ENCODE assay signal across 1 cellular context in the genomic region with DNA sequence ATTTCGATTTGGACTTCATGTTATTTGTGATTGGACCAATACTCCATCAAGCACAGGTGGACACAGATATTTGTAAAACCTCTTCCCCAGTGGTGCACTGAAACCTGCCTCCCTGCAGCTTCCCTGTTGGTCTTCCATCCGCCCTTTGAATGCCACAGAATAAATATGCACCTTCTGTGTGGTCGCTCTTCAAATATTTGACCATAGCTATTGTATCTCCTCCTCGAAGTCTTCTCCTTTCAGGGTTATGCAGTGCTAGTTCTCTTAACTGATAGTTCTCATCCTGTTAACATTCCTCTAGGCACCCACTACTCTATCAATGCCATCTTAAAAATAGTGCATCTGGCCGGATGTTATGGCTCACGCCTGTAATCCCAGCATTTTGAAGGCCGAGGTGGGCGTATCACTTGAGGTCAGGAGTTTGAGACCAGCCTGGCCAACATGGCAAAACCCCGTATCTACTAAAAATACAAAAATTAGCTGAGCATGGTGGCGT.
TF ChIP-seq lines count a peak whose summit lies in the region.

No MANE protein-coding gene starts in this region.

TF ChIP-seq in HepG2, 621 proteins besides CTCF, POLR2A, EP300 and RAD21 (continued from another document and continues in another):
- TF ChIP-seq, protein P1, sequence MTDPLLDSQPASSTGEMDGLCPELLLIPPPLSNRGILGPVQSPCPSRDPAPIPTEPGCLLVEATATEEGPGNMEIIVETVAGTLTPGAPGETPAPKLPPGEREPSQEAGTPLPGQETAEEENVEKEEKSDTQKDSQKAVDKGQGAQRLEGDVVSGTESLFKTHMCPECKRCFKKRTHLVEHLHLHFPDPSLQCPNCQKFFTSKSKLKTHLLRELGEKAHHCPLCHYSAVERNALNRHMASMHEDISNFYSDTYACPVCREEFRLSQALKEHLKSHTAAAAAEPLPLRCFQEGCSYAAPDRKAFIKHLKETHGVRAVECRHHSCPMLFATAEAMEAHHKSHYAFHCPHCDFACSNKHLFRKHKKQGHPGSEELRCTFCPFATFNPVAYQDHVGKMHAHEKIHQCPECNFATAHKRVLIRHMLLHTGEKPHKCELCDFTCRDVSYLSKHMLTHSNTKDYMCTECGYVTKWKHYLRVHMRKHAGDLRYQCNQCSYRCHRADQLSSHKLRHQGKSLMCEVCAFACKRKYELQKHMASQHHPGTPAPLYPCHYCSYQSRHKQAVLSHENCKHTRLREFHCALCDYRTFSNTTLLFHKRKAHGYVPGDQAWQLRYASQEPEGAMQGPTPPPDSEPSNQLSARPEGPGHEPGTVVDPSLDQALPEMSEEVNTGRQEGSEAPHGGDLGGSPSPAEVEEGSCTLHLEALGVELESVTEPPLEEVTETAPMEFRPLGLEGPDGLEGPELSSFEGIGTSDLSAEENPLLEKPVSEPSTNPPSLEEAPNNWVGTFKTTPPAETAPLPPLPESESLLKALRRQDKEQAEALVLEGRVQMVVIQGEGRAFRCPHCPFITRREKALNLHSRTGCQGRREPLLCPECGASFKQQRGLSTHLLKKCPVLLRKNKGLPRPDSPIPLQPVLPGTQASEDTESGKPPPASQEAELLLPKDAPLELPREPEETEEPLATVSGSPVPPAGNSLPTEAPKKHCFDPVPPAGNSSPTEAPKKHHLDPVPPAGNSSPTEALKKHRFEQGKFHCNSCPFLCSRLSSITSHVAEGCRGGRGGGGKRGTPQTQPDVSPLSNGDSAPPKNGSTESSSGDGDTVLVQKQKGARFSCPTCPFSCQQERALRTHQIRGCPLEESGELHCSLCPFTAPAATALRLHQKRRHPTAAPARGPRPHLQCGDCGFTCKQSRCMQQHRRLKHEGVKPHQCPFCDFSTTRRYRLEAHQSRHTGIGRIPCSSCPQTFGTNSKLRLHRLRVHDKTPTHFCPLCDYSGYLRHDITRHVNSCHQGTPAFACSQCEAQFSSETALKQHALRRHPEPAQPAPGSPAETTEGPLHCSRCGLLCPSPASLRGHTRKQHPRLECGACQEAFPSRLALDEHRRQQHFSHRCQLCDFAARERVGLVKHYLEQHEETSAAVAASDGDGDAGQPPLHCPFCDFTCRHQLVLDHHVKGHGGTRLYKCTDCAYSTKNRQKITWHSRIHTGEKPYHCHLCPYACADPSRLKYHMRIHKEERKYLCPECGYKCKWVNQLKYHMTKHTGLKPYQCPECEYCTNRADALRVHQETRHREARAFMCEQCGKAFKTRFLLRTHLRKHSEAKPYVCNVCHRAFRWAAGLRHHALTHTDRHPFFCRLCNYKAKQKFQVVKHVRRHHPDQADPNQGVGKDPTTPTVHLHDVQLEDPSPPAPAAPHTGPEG (CRISPR knock-in tag; IDR thresholded peaks at IDR 0.05), result no peak
- peak; percentile 67; the same call in 1 of the 2 replicates for TF ChIP-seq SALL2 (CRISPR knock-in tag; IDR thresholded peaks at IDR 0.05)
- peak; percentile 66; the same call in 1 of the 2 replicates for TF ChIP-seq ZBTB38 (CRISPR knock-in tag; IDR thresholded peaks at IDR 0.05)
- peak; percentile 47; the same call in 1 of the 2 replicates for TF ChIP-seq DMAP1 (CRISPR knock-in tag; IDR thresholded peaks at IDR 0.05)
- no peak for TF ChIP-seq ZNF24 (IDR thresholded peaks at IDR 0.05)
- no peak for TF ChIP-seq ATF5 (CRISPR knock-in tag; IDR thresholded peaks at IDR 0.05; ENCODE audit: low read depth)
- TF ChIP-seq, protein P2, sequence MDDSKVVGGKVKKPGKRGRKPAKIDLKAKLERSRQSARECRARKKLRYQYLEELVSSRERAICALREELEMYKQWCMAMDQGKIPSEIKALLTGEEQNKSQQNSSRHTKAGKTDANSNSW (CRISPR knock-in tag; IDR thresholded peaks at IDR 0.05; ENCODE audit: borderline replicate concordance), result no peak
- TF ChIP-seq IRF2 (CRISPR knock-in tag; IDR thresholded peaks at IDR 0.05), result peak; percentile 93
- TF ChIP-seq ZNF737 (CRISPR knock-in tag; IDR thresholded peaks at IDR 0.05; ENCODE audit: borderline replicate concordance), result no peak
- TF ChIP-seq ZNF891 (CRISPR knock-in tag; IDR thresholded peaks at IDR 0.05), result no peak
- no peak for TF ChIP-seq ZNF589 (CRISPR knock-in tag; conservative IDR thresholded peaks at IDR 0.05)
- TF ChIP-seq CEBPB (IDR thresholded peaks at IDR 0.05; ENCODE audit: borderline replicate concordance, low read depth, low read length), result no peak
- 0 out of 2 replicates have a peak, but pooled peaks have one; percentile 74 for TF ChIP-seq ZNF782 (CRISPR knock-in tag; IDR thresholded peaks at IDR 0.05; ENCODE audit: borderline replicate concordance)
- peak; percentile 97; the same call in 1 of the 2 replicates for TF ChIP-seq MBD4 (IDR thresholded peaks at IDR 0.05; ENCODE audit: borderline replicate concordance, low read length)
- TF ChIP-seq KAT2B (IDR thresholded peaks at IDR 0.05; ENCODE audit: borderline replicate concordance, low read depth, low read length), result no peak
- TF ChIP-seq, protein P3, sequence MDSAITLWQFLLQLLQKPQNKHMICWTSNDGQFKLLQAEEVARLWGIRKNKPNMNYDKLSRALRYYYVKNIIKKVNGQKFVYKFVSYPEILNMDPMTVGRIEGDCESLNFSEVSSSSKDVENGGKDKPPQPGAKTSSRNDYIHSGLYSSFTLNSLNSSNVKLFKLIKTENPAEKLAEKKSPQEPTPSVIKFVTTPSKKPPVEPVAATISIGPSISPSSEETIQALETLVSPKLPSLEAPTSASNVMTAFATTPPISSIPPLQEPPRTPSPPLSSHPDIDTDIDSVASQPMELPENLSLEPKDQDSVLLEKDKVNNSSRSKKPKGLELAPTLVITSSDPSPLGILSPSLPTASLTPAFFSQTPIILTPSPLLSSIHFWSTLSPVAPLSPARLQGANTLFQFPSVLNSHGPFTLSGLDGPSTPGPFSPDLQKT (CRISPR knock-in tag; IDR thresholded peaks at IDR 0.05; ENCODE audit: borderline replicate concordance), result no peak
- TF ChIP-seq MNT (IDR thresholded peaks at IDR 0.05), result no peak
- peak; percentile 76; the same call in 1 of the 2 replicates for TF ChIP-seq MXD4 (CRISPR knock-in tag; IDR thresholded peaks at IDR 0.05)
- peak; percentile 68 for TF ChIP-seq MYPOP (CRISPR knock-in tag; IDR thresholded peaks at IDR 0.05)
- TF ChIP-seq POLR2AphosphoS5 (IDR thresholded peaks at IDR 0.05; ENCODE audit: low read depth, low read length), result no peak; the same call in 1 of the 2 replicates
- no peak for TF ChIP-seq ZKSCAN1 (IDR thresholded peaks at IDR 0.05; ENCODE audit: low read length)
- TF ChIP-seq RORA (CRISPR knock-in tag; IDR thresholded peaks at IDR 0.05), result no peak
- TF ChIP-seq ZSCAN9 (CRISPR knock-in tag; IDR thresholded peaks at IDR 0.05; ENCODE audit: borderline replicate concordance), result peak; percentile 71; the same call in 1 of the 2 replicates
- TF ChIP-seq ASH2L (IDR thresholded peaks at IDR 0.05; ENCODE audit: insufficient read length, low read depth, low read length), result no peak
- TF ChIP-seq MYC (CRISPR knock-in tag; IDR thresholded peaks at IDR 0.05; ENCODE audit: borderline replicate concordance), result peak; percentile 52; the same call in 1 of the 2 replicates
- TF ChIP-seq ZNF253 (CRISPR knock-in tag; IDR thresholded peaks at IDR 0.05; ENCODE audit: borderline replicate concordance), result no peak
- TF ChIP-seq NR2C2 (CRISPR knock-in tag; IDR thresholded peaks at IDR 0.05; ENCODE audit: borderline replicate concordance), result peak; percentile 66
- TF ChIP-seq, protein P4, sequence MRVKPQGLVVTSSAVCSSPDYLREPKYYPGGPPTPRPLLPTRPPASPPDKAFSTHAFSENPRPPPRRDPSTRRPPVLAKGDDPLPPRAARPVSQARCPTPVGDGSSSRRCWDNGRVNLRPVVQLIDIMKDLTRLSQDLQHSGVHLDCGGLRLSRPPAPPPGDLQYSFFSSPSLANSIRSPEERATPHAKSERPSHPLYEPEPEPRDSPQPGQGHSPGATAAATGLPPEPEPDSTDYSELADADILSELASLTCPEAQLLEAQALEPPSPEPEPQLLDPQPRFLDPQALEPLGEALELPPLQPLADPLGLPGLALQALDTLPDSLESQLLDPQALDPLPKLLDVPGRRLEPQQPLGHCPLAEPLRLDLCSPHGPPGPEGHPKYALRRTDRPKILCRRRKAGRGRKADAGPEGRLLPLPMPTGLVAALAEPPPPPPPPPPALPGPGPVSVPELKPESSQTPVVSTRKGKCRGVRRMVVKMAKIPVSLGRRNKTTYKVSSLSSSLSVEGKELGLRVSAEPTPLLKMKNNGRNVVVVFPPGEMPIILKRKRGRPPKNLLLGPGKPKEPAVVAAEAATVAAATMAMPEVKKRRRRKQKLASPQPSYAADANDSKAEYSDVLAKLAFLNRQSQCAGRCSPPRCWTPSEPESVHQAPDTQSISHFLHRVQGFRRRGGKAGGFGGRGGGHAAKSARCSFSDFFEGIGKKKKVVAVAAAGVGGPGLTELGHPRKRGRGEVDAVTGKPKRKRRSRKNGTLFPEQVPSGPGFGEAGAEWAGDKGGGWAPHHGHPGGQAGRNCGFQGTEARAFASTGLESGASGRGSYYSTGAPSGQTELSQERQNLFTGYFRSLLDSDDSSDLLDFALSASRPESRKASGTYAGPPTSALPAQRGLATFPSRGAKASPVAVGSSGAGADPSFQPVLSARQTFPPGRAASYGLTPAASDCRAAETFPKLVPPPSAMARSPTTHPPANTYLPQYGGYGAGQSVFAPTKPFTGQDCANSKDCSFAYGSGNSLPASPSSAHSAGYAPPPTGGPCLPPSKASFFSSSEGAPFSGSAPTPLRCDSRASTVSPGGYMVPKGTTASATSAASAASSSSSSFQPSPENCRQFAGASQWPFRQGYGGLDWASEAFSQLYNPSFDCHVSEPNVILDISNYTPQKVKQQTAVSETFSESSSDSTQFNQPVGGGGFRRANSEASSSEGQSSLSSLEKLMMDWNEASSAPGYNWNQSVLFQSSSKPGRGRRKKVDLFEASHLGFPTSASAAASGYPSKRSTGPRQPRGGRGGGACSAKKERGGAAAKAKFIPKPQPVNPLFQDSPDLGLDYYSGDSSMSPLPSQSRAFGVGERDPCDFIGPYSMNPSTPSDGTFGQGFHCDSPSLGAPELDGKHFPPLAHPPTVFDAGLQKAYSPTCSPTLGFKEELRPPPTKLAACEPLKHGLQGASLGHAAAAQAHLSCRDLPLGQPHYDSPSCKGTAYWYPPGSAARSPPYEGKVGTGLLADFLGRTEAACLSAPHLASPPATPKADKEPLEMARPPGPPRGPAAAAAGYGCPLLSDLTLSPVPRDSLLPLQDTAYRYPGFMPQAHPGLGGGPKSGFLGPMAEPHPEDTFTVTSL (CRISPR knock-in tag; IDR thresholded peaks at IDR 0.05; ENCODE audit: borderline replicate concordance), result peak; percentile 93
- TF ChIP-seq, protein P5, sequence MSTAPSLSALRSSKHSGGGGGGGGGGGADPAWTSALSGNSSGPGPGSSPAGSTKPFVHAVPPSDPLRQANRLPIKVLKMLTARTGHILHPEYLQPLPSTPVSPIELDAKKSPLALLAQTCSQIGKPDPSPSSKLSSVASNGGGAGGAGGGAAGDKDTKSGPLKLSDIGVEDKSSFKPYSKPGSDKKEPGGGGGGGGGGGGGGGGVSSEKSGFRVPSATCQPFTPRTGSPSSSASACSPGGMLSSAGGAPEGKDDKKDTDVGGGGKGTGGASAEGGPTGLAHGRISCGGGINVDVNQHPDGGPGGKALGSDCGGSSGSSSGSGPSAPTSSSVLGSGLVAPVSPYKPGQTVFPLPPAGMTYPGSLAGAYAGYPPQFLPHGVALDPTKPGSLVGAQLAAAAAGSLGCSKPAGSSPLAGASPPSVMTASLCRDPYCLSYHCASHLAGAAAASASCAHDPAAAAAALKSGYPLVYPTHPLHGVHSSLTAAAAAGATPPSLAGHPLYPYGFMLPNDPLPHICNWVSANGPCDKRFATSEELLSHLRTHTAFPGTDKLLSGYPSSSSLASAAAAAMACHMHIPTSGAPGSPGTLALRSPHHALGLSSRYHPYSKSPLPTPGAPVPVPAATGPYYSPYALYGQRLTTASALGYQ (CRISPR knock-in tag; IDR thresholded peaks at IDR 0.05), result peak; percentile 98
- no peak for TF ChIP-seq HNRNPLL (IDR thresholded peaks at IDR 0.05; ENCODE audit: low read depth, low read length, poor library complexity, severe bottlenecking)
- TF ChIP-seq ZNF777 (CRISPR knock-in tag; IDR thresholded peaks at IDR 0.05), result no peak
- TF ChIP-seq ZFAT (CRISPR knock-in tag; conservative IDR thresholded peaks at IDR 0.05), result no peak
- peak; percentile 46; the same call in 1 of the 2 replicates for TF ChIP-seq FOXC1 (CRISPR knock-in tag; IDR thresholded peaks at IDR 0.05; ENCODE audit: borderline replicate concordance)
- TF ChIP-seq GATAD2A (CRISPR knock-in tag; IDR thresholded peaks at IDR 0.05), result peak; percentile 99
- TF ChIP-seq ZNF619 (CRISPR knock-in tag; IDR thresholded peaks at IDR 0.05), result no peak
- peak; percentile 98 for TF ChIP-seq FOXA3 (CRISPR knock-in tag; IDR thresholded peaks at IDR 0.05)
- TF ChIP-seq, protein P6, sequence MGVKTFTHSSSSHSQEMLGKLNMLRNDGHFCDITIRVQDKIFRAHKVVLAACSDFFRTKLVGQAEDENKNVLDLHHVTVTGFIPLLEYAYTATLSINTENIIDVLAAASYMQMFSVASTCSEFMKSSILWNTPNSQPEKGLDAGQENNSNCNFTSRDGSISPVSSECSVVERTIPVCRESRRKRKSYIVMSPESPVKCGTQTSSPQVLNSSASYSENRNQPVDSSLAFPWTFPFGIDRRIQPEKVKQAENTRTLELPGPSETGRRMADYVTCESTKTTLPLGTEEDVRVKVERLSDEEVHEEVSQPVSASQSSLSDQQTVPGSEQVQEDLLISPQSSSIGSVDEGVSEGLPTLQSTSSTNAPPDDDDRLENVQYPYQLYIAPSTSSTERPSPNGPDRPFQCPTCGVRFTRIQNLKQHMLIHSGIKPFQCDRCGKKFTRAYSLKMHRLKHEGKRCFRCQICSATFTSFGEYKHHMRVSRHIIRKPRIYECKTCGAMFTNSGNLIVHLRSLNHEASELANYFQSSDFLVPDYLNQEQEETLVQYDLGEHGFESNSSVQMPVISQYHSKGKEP (CRISPR knock-in tag; IDR thresholded peaks at IDR 0.05), result no peak
- no peak for TF ChIP-seq ZSCAN12 (CRISPR knock-in tag; IDR thresholded peaks at IDR 0.05)
- no peak for TF ChIP-seq HCFC1 (IDR thresholded peaks at IDR 0.05; ENCODE audit: low read depth, low read length)
- TF ChIP-seq NAIF1 (CRISPR knock-in tag; IDR thresholded peaks at IDR 0.05; ENCODE audit: borderline replicate concordance), result no peak
